In the genomic region with DNA sequence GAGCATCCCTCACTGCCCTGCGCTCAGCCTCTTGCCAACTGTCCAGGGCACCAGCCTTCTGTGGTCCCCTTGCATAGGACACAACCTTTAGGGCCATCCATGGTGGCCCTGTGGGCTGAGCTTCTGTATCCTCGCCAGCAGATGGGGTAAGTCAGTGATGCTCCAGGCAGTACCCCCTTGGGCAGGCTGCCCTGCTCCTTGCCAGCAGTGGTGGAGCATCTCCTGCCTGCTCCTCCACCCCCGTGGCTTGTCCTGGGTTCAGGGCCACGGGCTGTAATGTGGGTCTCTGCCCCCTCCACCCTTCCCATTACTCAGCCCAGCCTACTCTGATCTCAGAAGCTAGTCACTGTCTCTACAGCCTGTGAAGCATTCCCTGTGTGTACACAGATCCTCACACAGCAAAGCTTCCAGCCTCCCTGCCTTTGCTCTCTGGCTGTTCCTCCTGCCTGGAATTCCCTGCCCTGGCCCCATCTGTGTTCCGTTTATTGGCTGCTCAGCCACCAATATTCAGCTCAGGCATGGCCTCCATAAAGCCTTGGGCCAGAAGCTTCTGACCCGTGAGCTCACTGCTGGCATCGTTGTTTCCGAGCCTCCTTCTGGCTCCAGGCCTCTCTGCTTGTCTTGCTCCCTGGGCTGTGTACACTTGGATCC, we compare ENCODE assay signal across 8 cellular contexts.
DNase-seq lines count a peak whose midpoint lies in the region; ATAC-seq, FAIRE-seq and TF ChIP-seq lines count a peak whose summit lies in the region.

No MANE protein-coding gene starts in this region.

- H3K27ac ChIP-seq in hepatocyte (no peak overlapping the region), thyroid gland (no peak overlapping the region)

- H3K9me2 ChIP-seq in hepatocyte (replicated peaks; ENCODE audit: insufficient read depth), result no peaks in the 10 kb centered on the region

- peak; percentile 64 for DNase-seq in activated CD8-positive, alpha-beta memory T cell treated with anti-CD3 and anti-CD28 coated beads for 24 hours
- DNase-seq in activated CD8-positive, alpha-beta memory T cell treated with anti-CD3 and anti-CD28 coated beads, Interleukin-2, amount 50 U/mL, for 48 hours, result no peak
- peak; percentile 13 to 15 for DNase-seq in Kasumi-1 (lab: John Stamatoyannopoulos, UW)
- DNase-seq in WTC11 (ENCODE audit: low spot score), result peak; percentile 62
- DNase-seq in hepatocyte (ENCODE audit: low spot score), result no peak
- peak; percentile 67 for DNase-seq in urothelium cell line (ENCODE audit: low spot score)
- DNase-seq in thyroid gland, result no peak

- WGBS in hepatocyte (ENCODE audit: low lambda C conversion rate, missing lambda C conversion rate), result 60% methylated on average over 8 of the region's 8 CpGs
- WGBS in thyroid gland, 2 donors, result 70 to 78% methylated on average over 7 of the region's 8 CpGs

- intact Hi-C loops in thyroid gland (cut with DNase I), result no loop called here

- H3K79me2 ChIP-seq in hepatocyte, result no peaks in the 10 kb centered on the region

- H3K9me3 ChIP-seq in hepatocyte (ENCODE audit: low read depth), result no peaks in the 10 kb centered on the region
- no peaks in the 10 kb centered on the region for H3K9me3 ChIP-seq in thyroid gland

- FAIRE-seq in urothelium cell line (lab: Jason Lieb, UNC), result peak; percentile 96

- H3K27ac Mint-ChIP-seq in WTC11, result no peak overlapping the region

- TF ChIP-seq CTCF in WTC11 (IDR thresholded peaks at IDR 0.05) (peak; percentile 22; the same call in 1 of the 2 replicates), hepatocyte (IDR thresholded peaks at IDR 0.05; ENCODE audit: poor library complexity) (peak; percentile 27), thyroid gland (IDR thresholded peaks at IDR 0.05) (peak in 2 of 6 experiments; percentile 12 to 18)

- ATAC-seq in WTC11 (peak; percentile 90), HG03354 (IDR thresholded peaks at IDR 0.05; ENCODE audit: poor library complexity, severe bottlenecking, unreplicated experiment) (no peak)

- H3K27me3 ChIP-seq in hepatocyte (no peaks in the 10 kb centered on the region), thyroid gland (no peaks in the 10 kb centered on the region)

- H3K4me3 Mint-ChIP-seq in WTC11, result no peak overlapping the region

- POLR2A ChIA-PET in WTC11 (lab: Charles Lee), result interaction anchor here (0.6 to 1.1 kb wide), 2 partner anchors 137 to 178 kb away, joined by 3 to 6 read pairs; no protein-coding TSS in a partner anchor

- no peak for TF ChIP-seq POLR2A in thyroid gland (IDR thresholded peaks at IDR 0.05)

- H3K36me3 ChIP-seq in hepatocyte (replicated peaks; ENCODE audit: insufficient read depth, low read depth), result no peaks in the 10 kb centered on the region
- H3K36me3 ChIP-seq in thyroid gland, result no peaks in the 10 kb centered on the region

- H3K4me1 ChIP-seq in hepatocyte (ENCODE audit: insufficient read depth) (no peaks in the 10 kb centered on the region), thyroid gland (peaks cover 7 to 14% of the 10 kb centered on the region in 2 donors)

- peaks cover 8% of the 10 kb centered on the region for H3K4me1 Mint-ChIP-seq in WTC11

- no peaks in the 10 kb centered on the region for H3K36me3 Mint-ChIP-seq in WTC11

- H2AFZ ChIP-seq in hepatocyte, result no peak overlapping the region

- no peaks in the 10 kb centered on the region for H4K20me1 ChIP-seq in hepatocyte (ENCODE audit: insufficient read depth, poor library complexity, severe bottlenecking)

- H3K27me3 Mint-ChIP-seq in WTC11 (ENCODE audit: low read depth), result no peaks in the 10 kb centered on the region

- CTCF ChIA-PET in WTC11 (lab: Charles Lee), result interaction anchor here (0.5 to 6.1 kb wide), 43 partner anchors 8 to 490 kb away, joined by 3 to 114 read pairs (median 4); a partner anchor contains a TSS

- no peak overlapping the region for H3K4me2 ChIP-seq in hepatocyte

- H3K9me3 Mint-ChIP-seq in WTC11, result no peaks in the 10 kb centered on the region

- H3K4me3 ChIP-seq in hepatocyte (no peak overlapping the region), thyroid gland (replicated peaks in 1 of 3) (no peak overlapping the region)

TF ChIP-seq in WTC11, 78 proteins besides CTCF, POLR2A, EP300 and RAD21:
- TF ChIP-seq, protein P1, sequence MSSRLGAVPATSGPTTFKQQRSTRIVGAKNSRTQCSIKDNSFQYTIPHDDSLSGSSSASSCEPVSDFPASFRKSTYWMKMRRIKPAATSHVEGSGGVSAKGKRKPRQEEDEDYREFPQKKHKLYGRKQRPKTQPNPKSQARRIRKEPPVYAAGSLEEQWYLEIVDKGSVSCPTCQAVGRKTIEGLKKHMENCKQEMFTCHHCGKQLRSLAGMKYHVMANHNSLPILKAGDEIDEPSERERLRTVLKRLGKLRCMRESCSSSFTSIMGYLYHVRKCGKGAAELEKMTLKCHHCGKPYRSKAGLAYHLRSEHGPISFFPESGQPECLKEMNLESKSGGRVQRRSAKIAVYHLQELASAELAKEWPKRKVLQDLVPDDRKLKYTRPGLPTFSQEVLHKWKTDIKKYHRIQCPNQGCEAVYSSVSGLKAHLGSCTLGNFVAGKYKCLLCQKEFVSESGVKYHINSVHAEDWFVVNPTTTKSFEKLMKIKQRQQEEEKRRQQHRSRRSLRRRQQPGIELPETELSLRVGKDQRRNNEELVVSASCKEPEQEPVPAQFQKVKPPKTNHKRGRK (CRISPR knock-in tag; IDR thresholded peaks at IDR 0.05; ENCODE audit: borderline replicate concordance), result no peak
- TF ChIP-seq ZBTB21 (CRISPR knock-in tag; IDR thresholded peaks at IDR 0.05; ENCODE audit: borderline replicate concordance) (no peak), FOXP1 (CRISPR knock-in tag; IDR thresholded peaks at IDR 0.05; ENCODE audit: borderline replicate concordance) (no peak), TP53 (CRISPR knock-in tag; IDR thresholded peaks at IDR 0.05) (no peak), CREB1 (CRISPR knock-in tag; IDR thresholded peaks at IDR 0.05) (no peak), ZNF317 (CRISPR knock-in tag; IDR thresholded peaks at IDR 0.05; ENCODE audit: borderline replicate concordance, low read depth) (no peak), FOXK1 (CRISPR knock-in tag; IDR thresholded peaks at IDR 0.05) (no peak), HMGA2 (CRISPR knock-in tag; IDR thresholded peaks at IDR 0.05) (no peak), ZNF396 (CRISPR knock-in tag; IDR thresholded peaks at IDR 0.05; ENCODE audit: borderline replicate concordance) (no peak), NFATC4 (CRISPR knock-in tag; IDR thresholded peaks at IDR 0.05) (no peak), ETV6 (CRISPR knock-in tag; IDR thresholded peaks at IDR 0.05) (no peak), ESRRA (CRISPR knock-in tag; IDR thresholded peaks at IDR 0.05; ENCODE audit: borderline replicate concordance) (no peak)
- TF ChIP-seq, protein P2, sequence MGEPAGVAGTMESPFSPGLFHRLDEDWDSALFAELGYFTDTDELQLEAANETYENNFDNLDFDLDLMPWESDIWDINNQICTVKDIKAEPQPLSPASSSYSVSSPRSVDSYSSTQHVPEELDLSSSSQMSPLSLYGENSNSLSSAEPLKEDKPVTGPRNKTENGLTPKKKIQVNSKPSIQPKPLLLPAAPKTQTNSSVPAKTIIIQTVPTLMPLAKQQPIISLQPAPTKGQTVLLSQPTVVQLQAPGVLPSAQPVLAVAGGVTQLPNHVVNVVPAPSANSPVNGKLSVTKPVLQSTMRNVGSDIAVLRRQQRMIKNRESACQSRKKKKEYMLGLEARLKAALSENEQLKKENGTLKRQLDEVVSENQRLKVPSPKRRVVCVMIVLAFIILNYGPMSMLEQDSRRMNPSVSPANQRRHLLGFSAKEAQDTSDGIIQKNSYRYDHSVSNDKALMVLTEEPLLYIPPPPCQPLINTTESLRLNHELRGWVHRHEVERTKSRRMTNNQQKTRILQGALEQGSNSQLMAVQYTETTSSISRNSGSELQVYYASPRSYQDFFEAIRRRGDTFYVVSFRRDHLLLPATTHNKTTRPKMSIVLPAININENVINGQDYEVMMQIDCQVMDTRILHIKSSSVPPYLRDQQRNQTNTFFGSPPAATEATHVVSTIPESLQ (CRISPR knock-in tag; IDR thresholded peaks at IDR 0.05), result no peak
- TF ChIP-seq, protein P3, sequence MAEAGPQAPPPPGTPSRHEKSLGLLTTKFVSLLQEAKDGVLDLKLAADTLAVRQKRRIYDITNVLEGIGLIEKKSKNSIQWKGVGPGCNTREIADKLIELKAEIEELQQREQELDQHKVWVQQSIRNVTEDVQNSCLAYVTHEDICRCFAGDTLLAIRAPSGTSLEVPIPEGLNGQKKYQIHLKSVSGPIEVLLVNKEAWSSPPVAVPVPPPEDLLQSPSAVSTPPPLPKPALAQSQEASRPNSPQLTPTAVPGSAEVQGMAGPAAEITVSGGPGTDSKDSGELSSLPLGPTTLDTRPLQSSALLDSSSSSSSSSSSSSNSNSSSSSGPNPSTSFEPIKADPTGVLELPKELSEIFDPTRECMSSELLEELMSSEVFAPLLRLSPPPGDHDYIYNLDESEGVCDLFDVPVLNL (CRISPR knock-in tag; IDR thresholded peaks at IDR 0.05; ENCODE audit: borderline replicate concordance, low read depth), result no peak
- TF ChIP-seq, protein P4, sequence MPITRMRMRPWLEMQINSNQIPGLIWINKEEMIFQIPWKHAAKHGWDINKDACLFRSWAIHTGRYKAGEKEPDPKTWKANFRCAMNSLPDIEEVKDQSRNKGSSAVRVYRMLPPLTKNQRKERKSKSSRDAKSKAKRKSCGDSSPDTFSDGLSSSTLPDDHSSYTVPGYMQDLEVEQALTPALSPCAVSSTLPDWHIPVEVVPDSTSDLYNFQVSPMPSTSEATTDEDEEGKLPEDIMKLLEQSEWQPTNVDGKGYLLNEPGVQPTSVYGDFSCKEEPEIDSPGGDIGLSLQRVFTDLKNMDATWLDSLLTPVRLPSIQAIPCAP (CRISPR knock-in tag; IDR thresholded peaks at IDR 0.05), result no peak
- TF ChIP-seq, protein P5, sequence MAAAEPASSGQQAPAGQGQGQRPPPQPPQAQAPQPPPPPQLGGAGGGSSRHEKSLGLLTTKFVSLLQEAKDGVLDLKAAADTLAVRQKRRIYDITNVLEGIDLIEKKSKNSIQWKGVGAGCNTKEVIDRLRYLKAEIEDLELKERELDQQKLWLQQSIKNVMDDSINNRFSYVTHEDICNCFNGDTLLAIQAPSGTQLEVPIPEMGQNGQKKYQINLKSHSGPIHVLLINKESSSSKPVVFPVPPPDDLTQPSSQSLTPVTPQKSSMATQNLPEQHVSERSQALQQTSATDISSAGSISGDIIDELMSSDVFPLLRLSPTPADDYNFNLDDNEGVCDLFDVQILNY (CRISPR knock-in tag; IDR thresholded peaks at IDR 0.05), result no peak
- TF ChIP-seq, protein P6, sequence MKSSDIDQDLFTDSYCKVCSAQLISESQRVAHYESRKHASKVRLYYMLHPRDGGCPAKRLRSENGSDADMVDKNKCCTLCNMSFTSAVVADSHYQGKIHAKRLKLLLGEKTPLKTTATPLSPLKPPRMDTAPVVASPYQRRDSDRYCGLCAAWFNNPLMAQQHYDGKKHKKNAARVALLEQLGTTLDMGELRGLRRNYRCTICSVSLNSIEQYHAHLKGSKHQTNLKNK (CRISPR knock-in tag; IDR thresholded peaks at IDR 0.05), result no peak

Comparison
In these comparisons a context has a peak if more than half of its experiments do, and no peak if none do; other contexts are left out.
1. DNase-seq: peak in activated CD8-positive, alpha-beta memory T cell treated with anti-CD3 and anti-CD28 coated beads for 24 hours (single experiment), Kasumi-1 (2 of 2), WTC11 (single experiment) and urothelium cell line (single experiment); none in activated CD8-positive, alpha-beta memory T cell treated with anti-CD3 and anti-CD28 coated beads, Interleukin-2, amount 50 U/mL, for 48 hours (single experiment), hepatocyte (single experiment) and thyroid gland (0 of 2).